In the genomic region with DNA sequence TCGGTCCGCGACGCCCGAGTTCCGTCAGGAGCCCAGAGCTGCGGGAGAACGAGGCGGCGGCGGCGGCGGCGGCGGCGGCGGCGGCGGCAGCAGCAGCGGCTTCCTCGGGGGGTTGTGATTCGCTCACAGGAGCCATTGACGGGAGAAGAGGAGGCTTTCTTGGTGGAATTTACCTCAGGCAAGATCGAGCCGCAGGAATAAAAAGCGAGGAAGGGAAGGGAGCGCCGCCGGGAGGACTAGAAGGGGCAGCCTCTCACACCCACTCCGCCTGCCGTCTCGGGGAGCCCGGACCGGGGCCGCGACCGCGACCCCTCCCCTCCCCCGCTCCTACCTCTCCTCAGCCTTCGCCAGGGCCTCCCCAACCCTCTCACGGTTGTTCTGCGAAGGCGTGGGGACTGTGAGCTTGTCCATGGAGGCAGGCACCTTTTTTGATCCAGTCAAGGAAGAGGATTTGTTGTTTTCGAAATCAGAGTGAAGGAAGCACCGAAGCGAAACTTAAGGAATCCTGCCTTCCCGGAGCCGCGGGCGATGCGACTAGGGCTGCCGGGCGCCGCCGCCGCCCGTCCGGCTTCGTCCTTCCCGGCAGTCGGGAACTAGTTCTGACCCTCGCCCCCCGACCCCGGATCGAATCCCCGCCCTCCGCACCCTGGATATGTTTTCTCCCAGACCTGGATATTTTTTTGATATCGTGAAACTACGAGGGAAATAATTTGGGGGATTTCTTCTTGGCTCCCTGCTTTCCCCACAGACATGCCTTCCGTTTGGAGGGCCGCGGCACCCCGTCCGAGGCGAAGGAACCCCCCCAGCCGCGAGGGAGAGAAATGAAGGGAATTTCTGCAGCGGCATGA, we compare ENCODE assay signal across 1 cellular context.
TF ChIP-seq lines count a peak whose summit lies in the region.

No MANE protein-coding gene starts in this region.

TF ChIP-seq in HepG2, 621 proteins besides CTCF, POLR2A, EP300 and RAD21 (continued from another document and continues in another):
- TF ChIP-seq ZNF790 (CRISPR knock-in tag; IDR thresholded peaks at IDR 0.05; ENCODE audit: borderline replicate concordance), result peak; percentile 68; the same call in 1 of the 2 replicates
- no peak for TF ChIP-seq ZNF30 (CRISPR knock-in tag; IDR thresholded peaks at IDR 0.05)
- TF ChIP-seq MAZ (IDR thresholded peaks at IDR 0.05; ENCODE audit: borderline replicate concordance, low read depth, low read length), result peak; percentile 19; the same call in 1 of the 2 replicates
- no peak; the same call in 1 of the 2 replicates for TF ChIP-seq MAZ (CRISPR knock-in tag; IDR thresholded peaks at IDR 0.05; ENCODE audit: low read depth)
- TF ChIP-seq REL (CRISPR knock-in tag; conservative IDR thresholded peaks at IDR 0.05), result no peak
- TF ChIP-seq, protein P1, sequence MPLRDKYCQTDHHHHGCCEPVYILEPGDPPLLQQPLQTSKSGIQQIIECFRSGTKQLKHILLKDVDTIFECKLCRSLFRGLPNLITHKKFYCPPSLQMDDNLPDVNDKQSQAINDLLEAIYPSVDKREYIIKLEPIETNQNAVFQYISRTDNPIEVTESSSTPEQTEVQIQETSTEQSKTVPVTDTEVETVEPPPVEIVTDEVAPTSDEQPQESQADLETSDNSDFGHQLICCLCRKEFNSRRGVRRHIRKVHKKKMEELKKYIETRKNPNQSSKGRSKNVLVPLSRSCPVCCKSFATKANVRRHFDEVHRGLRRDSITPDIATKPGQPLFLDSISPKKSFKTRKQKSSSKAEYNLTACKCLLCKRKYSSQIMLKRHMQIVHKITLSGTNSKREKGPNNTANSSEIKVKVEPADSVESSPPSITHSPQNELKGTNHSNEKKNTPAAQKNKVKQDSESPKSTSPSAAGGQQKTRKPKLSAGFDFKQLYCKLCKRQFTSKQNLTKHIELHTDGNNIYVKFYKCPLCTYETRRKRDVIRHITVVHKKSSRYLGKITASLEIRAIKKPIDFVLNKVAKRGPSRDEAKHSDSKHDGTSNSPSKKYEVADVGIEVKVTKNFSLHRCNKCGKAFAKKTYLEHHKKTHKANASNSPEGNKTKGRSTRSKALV (CRISPR knock-in tag; IDR thresholded peaks at IDR 0.05), result no peak
- peak; percentile 34; the same call in 1 of the 2 replicates for TF ChIP-seq ZIK1 (CRISPR knock-in tag; IDR thresholded peaks at IDR 0.05; ENCODE audit: borderline replicate concordance, low read depth)
- TF ChIP-seq SP5 (CRISPR knock-in tag; IDR thresholded peaks at IDR 0.05; ENCODE audit: borderline replicate concordance, low read depth), result no peak
- no peak for TF ChIP-seq TP53 (CRISPR knock-in tag; conservative IDR thresholded peaks at IDR 0.05)
- TF ChIP-seq, protein P2, sequence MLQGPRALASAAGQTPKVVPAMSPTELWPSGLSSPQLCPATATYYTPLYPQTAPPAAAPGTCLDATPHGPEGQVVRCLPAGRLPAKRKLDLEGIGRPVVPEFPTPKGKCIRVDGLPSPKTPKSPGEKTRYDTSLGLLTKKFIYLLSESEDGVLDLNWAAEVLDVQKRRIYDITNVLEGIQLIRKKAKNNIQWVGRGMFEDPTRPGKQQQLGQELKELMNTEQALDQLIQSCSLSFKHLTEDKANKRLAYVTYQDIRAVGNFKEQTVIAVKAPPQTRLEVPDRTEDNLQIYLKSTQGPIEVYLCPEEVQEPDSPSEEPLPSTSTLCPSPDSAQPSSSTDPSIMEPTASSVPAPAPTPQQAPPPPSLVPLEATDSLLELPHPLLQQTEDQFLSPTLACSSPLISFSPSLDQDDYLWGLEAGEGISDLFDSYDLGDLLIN (CRISPR knock-in tag; IDR thresholded peaks at IDR 0.05; ENCODE audit: borderline replicate concordance), result peak; percentile 46; the same call in 1 of the 2 replicates
- 0 out of 2 replicates have a peak, but pooled peaks have one; percentile 50 for TF ChIP-seq YEATS4 (CRISPR knock-in tag; IDR thresholded peaks at IDR 0.05; ENCODE audit: borderline replicate concordance)
- TF ChIP-seq, protein P3, sequence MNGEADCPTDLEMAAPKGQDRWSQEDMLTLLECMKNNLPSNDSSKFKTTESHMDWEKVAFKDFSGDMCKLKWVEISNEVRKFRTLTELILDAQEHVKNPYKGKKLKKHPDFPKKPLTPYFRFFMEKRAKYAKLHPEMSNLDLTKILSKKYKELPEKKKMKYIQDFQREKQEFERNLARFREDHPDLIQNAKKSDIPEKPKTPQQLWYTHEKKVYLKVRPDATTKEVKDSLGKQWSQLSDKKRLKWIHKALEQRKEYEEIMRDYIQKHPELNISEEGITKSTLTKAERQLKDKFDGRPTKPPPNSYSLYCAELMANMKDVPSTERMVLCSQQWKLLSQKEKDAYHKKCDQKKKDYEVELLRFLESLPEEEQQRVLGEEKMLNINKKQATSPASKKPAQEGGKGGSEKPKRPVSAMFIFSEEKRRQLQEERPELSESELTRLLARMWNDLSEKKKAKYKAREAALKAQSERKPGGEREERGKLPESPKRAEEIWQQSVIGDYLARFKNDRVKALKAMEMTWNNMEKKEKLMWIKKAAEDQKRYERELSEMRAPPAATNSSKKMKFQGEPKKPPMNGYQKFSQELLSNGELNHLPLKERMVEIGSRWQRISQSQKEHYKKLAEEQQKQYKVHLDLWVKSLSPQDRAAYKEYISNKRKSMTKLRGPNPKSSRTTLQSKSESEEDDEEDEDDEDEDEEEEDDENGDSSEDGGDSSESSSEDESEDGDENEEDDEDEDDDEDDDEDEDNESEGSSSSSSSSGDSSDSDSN (CRISPR knock-in tag; IDR thresholded peaks at IDR 0.05), result peak; percentile 20; the same call in 1 of the 2 replicates
- no peak for TF ChIP-seq KDM3A (CRISPR knock-in tag; IDR thresholded peaks at IDR 0.05; ENCODE audit: low read depth)
- TF ChIP-seq, protein P4, sequence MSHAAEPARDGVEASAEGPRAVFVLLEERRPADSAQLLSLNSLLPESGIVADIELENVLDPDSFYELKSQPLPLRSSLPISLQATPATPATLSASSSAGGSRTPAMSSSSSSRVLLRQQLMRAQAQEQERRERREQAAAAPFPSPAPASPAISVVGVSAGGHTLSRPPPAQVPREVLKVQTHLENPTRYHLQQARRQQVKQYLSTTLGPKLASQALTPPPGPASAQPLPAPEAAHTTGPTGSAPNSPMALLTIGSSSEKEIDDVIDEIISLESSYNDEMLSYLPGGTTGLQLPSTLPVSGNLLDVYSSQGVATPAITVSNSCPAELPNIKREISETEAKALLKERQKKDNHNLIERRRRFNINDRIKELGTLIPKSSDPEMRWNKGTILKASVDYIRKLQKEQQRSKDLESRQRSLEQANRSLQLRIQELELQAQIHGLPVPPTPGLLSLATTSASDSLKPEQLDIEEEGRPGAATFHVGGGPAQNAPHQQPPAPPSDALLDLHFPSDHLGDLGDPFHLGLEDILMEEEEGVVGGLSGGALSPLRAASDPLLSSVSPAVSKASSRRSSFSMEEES (CRISPR knock-in tag; IDR thresholded peaks at IDR 0.05), result peak; percentile 36; the same call in 1 of the 2 replicates
- no peak; the same call in 1 of the 2 replicates for TF ChIP-seq HDAC1 (CRISPR knock-in tag; IDR thresholded peaks at IDR 0.05)
- TF ChIP-seq, protein P5, sequence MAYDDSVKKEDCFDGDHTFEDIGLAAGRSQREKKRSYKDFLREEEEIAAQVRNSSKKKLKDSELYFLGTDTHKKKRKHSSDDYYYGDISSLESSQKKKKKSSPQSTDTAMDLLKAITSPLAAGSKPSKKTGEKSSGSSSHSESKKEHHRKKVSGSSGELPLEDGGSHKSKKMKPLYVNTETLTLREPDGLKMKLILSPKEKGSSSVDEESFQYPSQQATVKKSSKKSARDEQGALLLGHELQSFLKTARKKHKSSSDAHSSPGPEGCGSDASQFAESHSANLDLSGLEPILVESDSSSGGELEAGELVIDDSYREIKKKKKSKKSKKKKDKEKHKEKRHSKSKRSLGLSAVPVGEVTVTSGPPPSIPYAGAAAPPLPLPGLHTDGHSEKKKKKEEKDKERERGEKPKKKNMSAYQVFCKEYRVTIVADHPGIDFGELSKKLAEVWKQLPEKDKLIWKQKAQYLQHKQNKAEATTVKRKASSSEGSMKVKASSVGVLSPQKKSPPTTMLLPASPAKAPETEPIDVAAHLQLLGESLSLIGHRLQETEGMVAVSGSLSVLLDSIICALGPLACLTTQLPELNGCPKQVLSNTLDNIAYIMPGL (CRISPR knock-in tag; IDR thresholded peaks at IDR 0.05; ENCODE audit: borderline replicate concordance in 1 of 2, low read depth in 1 of 2), result peak in 1 of 2 experiments; percentile 12; a peak in 2 of 4 replicates
- peak; percentile 17 for TF ChIP-seq HNRNPLL (IDR thresholded peaks at IDR 0.05; ENCODE audit: low read depth, low read length, poor library complexity, severe bottlenecking)
- TF ChIP-seq, protein P6, sequence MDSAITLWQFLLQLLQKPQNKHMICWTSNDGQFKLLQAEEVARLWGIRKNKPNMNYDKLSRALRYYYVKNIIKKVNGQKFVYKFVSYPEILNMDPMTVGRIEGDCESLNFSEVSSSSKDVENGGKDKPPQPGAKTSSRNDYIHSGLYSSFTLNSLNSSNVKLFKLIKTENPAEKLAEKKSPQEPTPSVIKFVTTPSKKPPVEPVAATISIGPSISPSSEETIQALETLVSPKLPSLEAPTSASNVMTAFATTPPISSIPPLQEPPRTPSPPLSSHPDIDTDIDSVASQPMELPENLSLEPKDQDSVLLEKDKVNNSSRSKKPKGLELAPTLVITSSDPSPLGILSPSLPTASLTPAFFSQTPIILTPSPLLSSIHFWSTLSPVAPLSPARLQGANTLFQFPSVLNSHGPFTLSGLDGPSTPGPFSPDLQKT (CRISPR knock-in tag; IDR thresholded peaks at IDR 0.05; ENCODE audit: borderline replicate concordance), result no peak
- 0 out of 2 replicates have a peak, but pooled peaks have one; percentile 30 for TF ChIP-seq KMT2B (CRISPR knock-in tag; IDR thresholded peaks at IDR 0.05)
- TF ChIP-seq CBFB (CRISPR knock-in tag; IDR thresholded peaks at IDR 0.05), result no peak
- no peak for TF ChIP-seq HOXA3 (CRISPR knock-in tag; IDR thresholded peaks at IDR 0.05)
- 0 out of 2 replicates have a peak, but pooled peaks have one; percentile 25 for TF ChIP-seq KDM4B (CRISPR knock-in tag; IDR thresholded peaks at IDR 0.05)
- TF ChIP-seq, protein P7, sequence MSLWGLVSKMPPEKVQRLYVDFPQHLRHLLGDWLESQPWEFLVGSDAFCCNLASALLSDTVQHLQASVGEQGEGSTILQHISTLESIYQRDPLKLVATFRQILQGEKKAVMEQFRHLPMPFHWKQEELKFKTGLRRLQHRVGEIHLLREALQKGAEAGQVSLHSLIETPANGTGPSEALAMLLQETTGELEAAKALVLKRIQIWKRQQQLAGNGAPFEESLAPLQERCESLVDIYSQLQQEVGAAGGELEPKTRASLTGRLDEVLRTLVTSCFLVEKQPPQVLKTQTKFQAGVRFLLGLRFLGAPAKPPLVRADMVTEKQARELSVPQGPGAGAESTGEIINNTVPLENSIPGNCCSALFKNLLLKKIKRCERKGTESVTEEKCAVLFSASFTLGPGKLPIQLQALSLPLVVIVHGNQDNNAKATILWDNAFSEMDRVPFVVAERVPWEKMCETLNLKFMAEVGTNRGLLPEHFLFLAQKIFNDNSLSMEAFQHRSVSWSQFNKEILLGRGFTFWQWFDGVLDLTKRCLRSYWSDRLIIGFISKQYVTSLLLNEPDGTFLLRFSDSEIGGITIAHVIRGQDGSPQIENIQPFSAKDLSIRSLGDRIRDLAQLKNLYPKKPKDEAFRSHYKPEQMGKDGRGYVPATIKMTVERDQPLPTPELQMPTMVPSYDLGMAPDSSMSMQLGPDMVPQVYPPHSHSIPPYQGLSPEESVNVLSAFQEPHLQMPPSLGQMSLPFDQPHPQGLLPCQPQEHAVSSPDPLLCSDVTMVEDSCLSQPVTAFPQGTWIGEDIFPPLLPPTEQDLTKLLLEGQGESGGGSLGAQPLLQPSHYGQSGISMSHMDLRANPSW (CRISPR knock-in tag; IDR thresholded peaks at IDR 0.05; ENCODE audit: borderline replicate concordance), result no peak
- TF ChIP-seq ZBTB7B (CRISPR knock-in tag; IDR thresholded peaks at IDR 0.05), result 0 out of 2 replicates have a peak, but pooled peaks have one; percentile 34
- TF ChIP-seq KMT2A (CRISPR knock-in tag; IDR thresholded peaks at IDR 0.05), result peak; percentile 68
- 0 out of 2 replicates have a peak, but pooled peaks have one; percentile 9 for TF ChIP-seq ZNF160 (CRISPR knock-in tag; IDR thresholded peaks at IDR 0.05)
- TF ChIP-seq, protein P8, sequence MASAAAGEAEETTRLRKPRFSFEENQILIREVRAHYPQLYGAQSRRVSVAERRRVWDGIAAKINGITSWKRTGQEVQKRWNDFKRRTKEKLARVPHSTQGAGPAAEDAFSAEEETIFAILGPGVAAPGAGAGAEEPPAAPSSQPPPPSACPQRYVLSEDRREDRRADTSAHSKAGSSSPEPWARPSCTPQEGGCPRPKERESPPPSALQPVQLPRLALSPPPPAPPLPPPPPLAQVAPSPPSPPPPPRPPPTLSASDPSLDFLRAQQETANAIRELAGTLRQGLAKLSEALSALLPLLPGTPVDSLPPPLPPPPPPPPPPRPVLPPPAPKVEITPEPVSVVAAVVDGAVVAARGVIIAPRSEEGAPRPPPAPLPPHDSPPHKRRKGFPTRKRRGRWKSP (CRISPR knock-in tag; IDR thresholded peaks at IDR 0.05), result 0 out of 2 replicates have a peak, but pooled peaks have one; percentile 68
- TF ChIP-seq ZNF468 (CRISPR knock-in tag; IDR thresholded peaks at IDR 0.05), result no peak
- no peak for TF ChIP-seq RFX5 (IDR thresholded peaks at IDR 0.05; ENCODE audit: low read depth, low read length)
- TF ChIP-seq, protein P9, sequence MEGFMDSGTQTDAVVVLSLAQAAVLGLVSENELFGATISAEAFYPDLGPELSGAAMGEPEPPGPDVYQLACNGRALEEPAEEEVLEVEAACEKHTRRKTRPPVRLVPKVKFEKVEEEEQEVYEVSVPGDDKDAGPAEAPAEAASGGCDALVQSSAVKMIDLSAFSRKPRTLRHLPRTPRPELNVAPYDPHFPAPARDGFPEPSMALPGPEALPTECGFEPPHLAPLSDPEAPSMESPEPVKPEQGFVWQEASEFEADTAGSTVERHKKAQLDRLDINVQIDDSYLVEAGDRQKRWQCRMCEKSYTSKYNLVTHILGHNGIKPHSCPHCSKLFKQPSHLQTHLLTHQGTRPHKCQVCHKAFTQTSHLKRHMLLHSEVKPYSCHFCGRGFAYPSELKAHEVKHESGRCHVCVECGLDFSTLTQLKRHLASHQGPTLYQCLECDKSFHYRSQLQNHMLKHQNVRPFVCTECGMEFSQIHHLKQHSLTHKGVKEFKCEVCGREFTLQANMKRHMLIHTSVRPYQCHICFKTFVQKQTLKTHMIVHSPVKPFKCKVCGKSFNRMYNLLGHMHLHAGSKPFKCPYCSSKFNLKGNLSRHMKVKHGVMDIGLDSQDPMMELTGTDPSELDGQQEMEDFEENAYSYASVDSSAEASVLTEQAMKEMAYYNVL (CRISPR knock-in tag; IDR thresholded peaks at IDR 0.05; ENCODE audit: borderline replicate concordance), result no peak
- no peak for TF ChIP-seq RBAK (CRISPR knock-in tag; IDR thresholded peaks at IDR 0.05)
- no peak for TF ChIP-seq SNAI1 (CRISPR knock-in tag; IDR thresholded peaks at IDR 0.05; ENCODE audit: borderline replicate concordance)
- TF ChIP-seq, protein P10, sequence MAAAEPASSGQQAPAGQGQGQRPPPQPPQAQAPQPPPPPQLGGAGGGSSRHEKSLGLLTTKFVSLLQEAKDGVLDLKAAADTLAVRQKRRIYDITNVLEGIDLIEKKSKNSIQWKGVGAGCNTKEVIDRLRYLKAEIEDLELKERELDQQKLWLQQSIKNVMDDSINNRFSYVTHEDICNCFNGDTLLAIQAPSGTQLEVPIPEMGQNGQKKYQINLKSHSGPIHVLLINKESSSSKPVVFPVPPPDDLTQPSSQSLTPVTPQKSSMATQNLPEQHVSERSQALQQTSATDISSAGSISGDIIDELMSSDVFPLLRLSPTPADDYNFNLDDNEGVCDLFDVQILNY (CRISPR knock-in tag; conservative IDR thresholded peaks at IDR 0.05), result no peak
- peak; percentile 20 for TF ChIP-seq ZNF891 (CRISPR knock-in tag; IDR thresholded peaks at IDR 0.05)
- peak; percentile 42; the same call in 1 of the 2 replicates for TF ChIP-seq KDM2A (CRISPR knock-in tag; IDR thresholded peaks at IDR 0.05; ENCODE audit: borderline replicate concordance, low read depth)
- TF ChIP-seq AGO1 (IDR thresholded peaks at IDR 0.05; ENCODE audit: low read depth, low read length, poor library complexity, severe bottlenecking), result peak; percentile 14
- no peak for TF ChIP-seq ZFP36L1 (CRISPR knock-in tag; IDR thresholded peaks at IDR 0.05)
- TF ChIP-seq ZNF660 (CRISPR knock-in tag; IDR thresholded peaks at IDR 0.05; ENCODE audit: borderline replicate concordance, low read depth), result no peak
